In genomic region chr4:169810325-169811323, GRCh38 we compare ENCODE assay signal across 9 cellular contexts. TPM values are rescaled to one million over a fixed set of nuclear protein-coding genes. Genes with fewer than 3 reads are reported as not detected.
A peak's percentile ranks its signal among the peaks of the same experiment; 100 is the strongest.
DNase-seq lines count a peak whose midpoint lies in the region; ATAC-seq, FAIRE-seq and TF ChIP-seq lines count a peak whose summit lies in the region.
"Had no signal": no experiment of that assay in that cellular context is flagged by ENCODE, and none has a peak within 500 bp of the region (broad histone marks: within the 10 kb centered on the region; RNA-seq: fewer than 3 reads in every experiment).

No MANE protein-coding gene starts in this region.

- no peak for ATAC-seq in activated CD4-positive, alpha-beta T cell treated with anti-CD3 and anti-CD28 coated beads for 36 hours
- no peak for ATAC-seq in activated CD4-positive, CD25-positive, alpha-beta regulatory T cell treated with anti-CD3 and anti-CD28 coated beads, Interleukin-2, amount 50 U/mL, for 24 hours

- CTCF ChIA-PET in activated CD4-positive, alpha-beta T cell treated with anti-CD3 and anti-CD28 coated beads for 36 hours (lab: Charles Lee), result interaction anchor here (0.6 to 3.1 kb wide), 35 partner anchors 10 to 471 kb away, joined by 3 to 46 read pairs (median 4); partner anchors contain the start of genes HPF1 and NEK1

- no peaks in the 10 kb centered on the region for H3K9me3 Mint-ChIP-seq in activated CD4-positive, alpha-beta T cell treated with anti-CD3 and anti-CD28 coated beads for 36 hours (ENCODE audit: low read depth)
- no peaks in the 10 kb centered on the region for H3K9me3 Mint-ChIP-seq in osteocyte (ENCODE audit: unreplicated experiment)
- H3K9me3 Mint-ChIP-seq: dendritic cell treated with granulocyte-macrophage colony-stimulating factor and Interleukin-4, amounts not matched to agents 40 ng/mL and 50 ng/mL, for 4 days had no signal

- no peak for FAIRE-seq in H54 (lab: Jason Lieb, UNC)

- H3K4me3 Mint-ChIP-seq in activated CD4-positive, alpha-beta T cell treated with anti-CD3 and anti-CD28 coated beads for 36 hours, result no peak overlapping the region
- no peak overlapping the region for H3K4me3 Mint-ChIP-seq in osteocyte (ENCODE audit: unreplicated experiment)
- H3K4me3 Mint-ChIP-seq: dendritic cell treated with granulocyte-macrophage colony-stimulating factor and Interleukin-4, amounts not matched to agents 40 ng/mL and 50 ng/mL, for 4 days had no signal

- H3K4me3 ChIP-seq in fibroblast of the aortic adventitia (ENCODE audit: low read depth, low read length), result no peak overlapping the region

- peaks cover 3% of the 10 kb centered on the region for H3K27me3 Mint-ChIP-seq in activated CD4-positive, alpha-beta T cell treated with anti-CD3 and anti-CD28 coated beads for 36 hours
- peaks cover 27% of the 10 kb centered on the region for H3K27me3 Mint-ChIP-seq in osteocyte (ENCODE audit: unreplicated experiment)

- intact Hi-C loops in activated CD4-positive, alpha-beta T cell treated with anti-CD3 and anti-CD28 coated beads for 36 hours (cut with DNase I, micrococcal nuclease), result loop anchor here (1.0 kb wide), 4 partner anchors 198 to 280 kb away; no protein-coding TSS in a partner anchor

- no peaks in the 10 kb centered on the region for H3K36me3 Mint-ChIP-seq in activated CD4-positive, alpha-beta T cell treated with anti-CD3 and anti-CD28 coated beads for 36 hours (ENCODE audit: low read depth)
- no peaks in the 10 kb centered on the region for H3K36me3 Mint-ChIP-seq in osteocyte (ENCODE audit: unreplicated experiment)

- TF ChIP-seq POLR2A in H54 (IDR thresholded peaks at IDR 0.05; ENCODE audit: low read depth, low read length), result no peak

- POLR2A ChIA-PET in activated CD4-positive, alpha-beta T cell treated with anti-CD3 and anti-CD28 coated beads for 36 hours (lab: Charles Lee), result no interaction called here

- no peak overlapping the region for H3K27ac Mint-ChIP-seq in activated CD4-positive, alpha-beta T cell treated with anti-CD3 and anti-CD28 coated beads for 36 hours
- H3K27ac Mint-ChIP-seq in osteocyte (ENCODE audit: unreplicated experiment), result no peak overlapping the region
- H3K27ac Mint-ChIP-seq: dendritic cell treated with granulocyte-macrophage colony-stimulating factor and Interleukin-4, amounts not matched to agents 40 ng/mL and 50 ng/mL, for 4 days had no signal

- peak; percentile 86 for TF ChIP-seq CTCF in fibroblast of the aortic adventitia (IDR thresholded peaks at IDR 0.05; ENCODE audit: insufficient read depth, low read length)
- peak; percentile 84 for TF ChIP-seq CTCF in osteocyte (IDR thresholded peaks at IDR 0.05)

- no peaks in the 10 kb centered on the region for H3K4me1 Mint-ChIP-seq in activated CD4-positive, alpha-beta T cell treated with anti-CD3 and anti-CD28 coated beads for 36 hours
- no peaks in the 10 kb centered on the region for H3K4me1 Mint-ChIP-seq in osteocyte (ENCODE audit: unreplicated experiment)

- DNase-seq in activated CD4-positive, alpha-beta T cell treated with anti-CD3 and anti-CD28 coated beads for 36 hours, result peak; percentile 6
- DNase-seq in activated CD4-positive, alpha-beta T cell treated with anti-CD3 and anti-CD28 coated beads, Interleukin-2, amount 50 U/mL, for 4 hours, result no peak
- DNase-seq in H54 (ENCODE audit: insufficient read length, low spot score) (peak; percentile 27), NCI-H1436 treated with DMSO at 0.1 percent for 48 hours (lab: John Stamatoyannopoulos, UW) (peak; percentile 59), SW 1271 (lab: John Stamatoyannopoulos, UW) (peak; percentile 4 to 64), fibroblast of the aortic adventitia (ENCODE audit: low read depth) (peak; percentile 91), osteocyte (ENCODE audit: extremely low spot score, unreplicated experiment) (no peak)

RNA-seq across cellular contexts. Expression of gene HPF1, which starts 52.9 kb away (rescaled TPM):
- total RNA-seq in activated CD4-positive, alpha-beta T cell treated with anti-CD3 and anti-CD28 coated beads for 36 hours, result 10 to 100 TPM; 29.8 to 34.7 TPM
- total RNA-seq in fibroblast of the aortic adventitia (ENCODE audit: low replicate concordance) (26.5 and 53.8 TPM in 2 replicates), osteocyte (19.0 and 23.5 TPM in 2 replicates)

Comparison
In these comparisons a context has a peak if more than half of its experiments do, and no peak if none do; other contexts are left out.
1. DNase-seq: peak in activated CD4-positive, alpha-beta T cell treated with anti-CD3 and anti-CD28 coated beads for 36 hours (single experiment), H54 (single experiment), NCI-H1436 treated with DMSO at 0.1 percent for 48 hours (single experiment), SW 1271 (2 of 2) and fibroblast of the aortic adventitia (single experiment); none in activated CD4-positive, alpha-beta T cell treated with anti-CD3 and anti-CD28 coated beads, Interleukin-2, amount 50 U/mL, for 4 hours (0 of 2) and osteocyte (single experiment).